In the genomic region with DNA sequence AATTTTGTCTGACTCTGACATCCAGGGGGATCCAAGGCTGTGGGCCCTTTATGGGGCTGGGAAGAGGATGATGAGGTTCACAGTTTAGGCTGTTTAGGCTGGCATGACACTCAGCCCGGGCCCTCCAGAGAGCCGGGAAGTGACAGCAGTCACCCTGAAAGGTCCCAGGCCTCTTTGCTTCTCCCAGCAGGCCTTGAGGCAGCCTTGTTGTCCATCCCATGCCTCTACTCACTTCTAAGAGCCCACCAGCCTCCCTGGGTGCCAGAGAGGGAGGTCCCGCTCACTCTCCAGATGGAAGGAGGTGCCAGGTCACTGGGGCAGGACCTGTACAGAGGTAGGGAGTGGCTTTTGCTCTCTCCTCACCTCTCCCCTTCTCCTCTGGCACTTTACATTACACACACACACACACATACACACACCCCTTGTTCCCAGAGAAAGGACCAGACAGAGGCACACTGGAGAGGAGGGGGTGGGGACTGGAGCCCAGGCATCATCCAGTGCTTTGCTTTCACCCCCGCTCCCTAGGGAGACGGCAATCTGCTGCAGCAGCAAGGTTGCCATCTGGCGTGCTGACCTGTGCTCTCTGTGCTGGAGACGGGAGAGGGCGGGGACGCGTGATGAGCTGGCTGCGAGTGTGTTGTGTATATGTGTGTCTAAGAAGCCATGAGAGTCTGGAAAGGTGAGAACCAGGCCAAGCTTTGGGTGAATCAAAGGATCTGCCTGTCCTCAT, we compare ENCODE assay signal across 11 cellular contexts. TPM values are rescaled to one million over a fixed set of nuclear protein-coding genes. Genes with fewer than 3 reads are reported as not detected.
DNase-seq lines count a peak whose midpoint lies in the region; ATAC-seq and TF ChIP-seq lines count a peak whose summit lies in the region.
"Had no signal": no experiment of that assay in that cellular context is flagged by ENCODE, and none has a peak within 500 bp of the region (broad histone marks: within the 10 kb centered on the region; RNA-seq: fewer than 3 reads in every experiment).

No MANE protein-coding gene starts in this region.

- ATAC-seq in left lung (no peak), GM18861 (IDR thresholded peaks at IDR 0.05; ENCODE audit: unreplicated experiment) (no peak)
- no peak for ATAC-seq in activated T-helper 17 cell treated with anti-CD3 and anti-CD28 coated beads, Interleukin-2, amount 50 U/mL, for 72 hours (replicated peaks)

- H3K4me1 ChIP-seq in adrenal gland (replicated peaks in 1 of 2) (peaks cover 23% of the 10 kb centered on the region in 2 donors), left lung (peaks cover 0 to 6% of the 10 kb centered on the region in 2 donors)

- DNase-seq in ELR (ENCODE audit: low read depth) (peak; percentile 43), NCI-H2107 treated with DMSO at 0.1 percent for 48 hours (lab: John Stamatoyannopoulos, UW; ENCODE audit: unreplicated experiment) (peak; percentile 98), adrenal gland (peak in 6 of 7 donors; percentile 42 to 80 (median 58)), mucosa of gallbladder (ENCODE audit: low spot score) (peak; percentile 53), left lung (no peak), GOT3 (lab: John Stamatoyannopoulos, UW) (no peak)
- DNase-seq: activated T-cell treated with anti-CD3 and anti-CD28 coated beads, Interleukin-2, amount 50 U/mL, for 24 hours; effector memory CD4-positive, alpha-beta T cell had no signal

- WGBS in adrenal gland, 4 donors: 41 to 71% (median 66%) methylated on average over 10 to 11 of the region's 11 CpGs

- TF ChIP-seq POLR2A in adrenal gland (IDR thresholded peaks at IDR 0.05): no peak

- H3K9me3 Mint-ChIP-seq in activated T-helper 17 cell treated with anti-CD3 and anti-CD28 coated beads, Interleukin-2, amount 50 U/mL, for 72 hours: no peaks in the 10 kb centered on the region
- H3K9me3 Mint-ChIP-seq: activated T-cell treated with anti-CD3 and anti-CD28 coated beads, Interleukin-2, amount 50 U/mL, for 24 hours; memory B cell had no signal

- H3K36me3 ChIP-seq in adrenal gland (replicated peaks in 1 of 2) (no peaks in the 10 kb centered on the region), left lung (no peaks in the 10 kb centered on the region)

- peak overlapping the region in 1 of 5 donors; percentile 14 for H3K27ac ChIP-seq in adrenal gland
- no peak overlapping the region for H3K27ac ChIP-seq in left lung

- H3K36me3 Mint-ChIP-seq in activated T-helper 17 cell treated with anti-CD3 and anti-CD28 coated beads, Interleukin-2, amount 50 U/mL, for 72 hours (ENCODE audit: low read depth): no peaks in the 10 kb centered on the region
- H3K36me3 Mint-ChIP-seq: memory B cell had no signal

- H3K27me3 Mint-ChIP-seq in activated T-helper 17 cell treated with anti-CD3 and anti-CD28 coated beads, Interleukin-2, amount 50 U/mL, for 72 hours: peaks cover 14% of the 10 kb centered on the region

- H3K27me3 ChIP-seq in adrenal gland (no peaks in the 10 kb centered on the region), left lung (peaks cover 0 to 6% of the 10 kb centered on the region in 2 donors)

- H3K27ac Mint-ChIP-seq in activated T-helper 17 cell treated with anti-CD3 and anti-CD28 coated beads, Interleukin-2, amount 50 U/mL, for 72 hours: no peak overlapping the region
- H3K27ac Mint-ChIP-seq: activated T-cell treated with anti-CD3 and anti-CD28 coated beads, Interleukin-2, amount 50 U/mL, for 24 hours; memory B cell had no signal

- no peaks in the 10 kb centered on the region for H3K4me1 Mint-ChIP-seq in activated T-helper 17 cell treated with anti-CD3 and anti-CD28 coated beads, Interleukin-2, amount 50 U/mL, for 72 hours

- no peaks in the 10 kb centered on the region for H3K9me3 ChIP-seq in adrenal gland (replicated peaks in 1 of 3)
- no peaks in the 10 kb centered on the region for H3K9me3 ChIP-seq in left lung

- no peak overlapping the region for H3K4me3 Mint-ChIP-seq in activated T-helper 17 cell treated with anti-CD3 and anti-CD28 coated beads, Interleukin-2, amount 50 U/mL, for 72 hours
- H3K4me3 Mint-ChIP-seq: activated T-cell treated with anti-CD3 and anti-CD28 coated beads, Interleukin-2, amount 50 U/mL, for 24 hours; memory B cell had no signal

- intact Hi-C loops in adrenal gland (cut with DNase I) (loop anchor here in 1 of 2 donors (5.0 kb wide), 1 partner anchor 80 kb away; no protein-coding TSS in a partner anchor), left lung (cut with DNase I) (loop anchor here in 1 of 2 donors (10.0 kb wide), 1 partner anchor 133 kb away; no protein-coding TSS in a partner anchor)

- peak in 1 of 6 experiments; percentile 22 for TF ChIP-seq CTCF in adrenal gland (IDR thresholded peaks at IDR 0.05)
- TF ChIP-seq CTCF in left lung (IDR thresholded peaks at IDR 0.05): no peak

- H3K4me3 ChIP-seq in adrenal gland (no peak overlapping the region), left lung (no peak overlapping the region)

RNA-seq across cellular contexts. Expression of a gene that starts 4.6 kb away (rescaled TPM):
- 10 to 100 TPM; 18.2 to 74.9 (median 43.8) TPM for total RNA-seq in adrenal gland
- polyA plus RNA-seq in adrenal gland: 10 to 100 TPM; 24.6 to 60.9 (median 32.2) TPM
- 2.2 TPM for total RNA-seq in mucosa of gallbladder
- total RNA-seq in left lung: under 1 TPM in 1 of 2 donors, not detected in 1; 0.32 TPM
- total RNA-seq in activated T-helper 17 cell treated with anti-CD3 and anti-CD28 coated beads, Interleukin-2, amount 50 U/mL, for 72 hours: not detected

RNA-seq across cellular contexts. Expression of a gene that starts 30.6 kb away (rescaled TPM):
- total RNA-seq in adrenal gland (1 to 10 TPM; 1.7 to 9.9 (median 7.2) TPM), mucosa of gallbladder (6.7 TPM), left lung (10 to 100 TPM; 10.3 to 12.3 TPM)
- polyA plus RNA-seq in adrenal gland: 1 to 10 TPM in 2 of 3 donors, under 1 TPM in 1; 0.95 to 1.9 (median 1.8) TPM
- total RNA-seq in activated T-helper 17 cell treated with anti-CD3 and anti-CD28 coated beads, Interleukin-2, amount 50 U/mL, for 72 hours: 1 to 10 TPM; 1.2 to 2.9 TPM

Comparison
In these comparisons a context has a peak if more than half of its experiments do, and no peak if none do; other contexts are left out.
1. DNase-seq: peak in ELR (single experiment), NCI-H2107 treated with DMSO at 0.1 percent for 48 hours (single experiment), adrenal gland (6 of 7) and mucosa of gallbladder (single experiment); none in left lung (0 of 2) and GOT3 (single experiment).